34 cellular contexts compared by ENCODE assay signal in genomic region chr12:99686142-99686541, GRCh38. TPM values are rescaled to one million over a fixed set of nuclear protein-coding genes. Genes with fewer than 3 reads are reported as not detected.
"Had no signal": no experiment of that assay in that cellular context is flagged by ENCODE, and none has a peak within 500 bp of the region (broad histone marks: within the 10 kb centered on the region; RNA-seq: fewer than 3 reads in every experiment).

No MANE protein-coding gene starts in this region.

- H3K4me3 Mint-ChIP-seq: activated CD4-positive, alpha-beta T cell treated with anti-CD3 and anti-CD28 coated beads, Interleukin-2, amount 10 ng/mL, durations not matched to agents 24 days and 14 days; activated CD8-positive, alpha-beta T cell treated with anti-CD3 and anti-CD28 coated beads for 36 hours; activated naive CD4-positive, alpha-beta T cell treated with anti-CD3 and anti-CD28 coated beads for 36 hours; activated T-cell treated with anti-CD3 and anti-CD28 coated beads, Interleukin-2, amount 50 U/mL, for 24 hours; T-helper 1 cell treated with Interleukin-12 subunit alpha and Interleukin-12 subunit beta and Interleukin-4 antibody, amounts not matched to agents 30 μg/mL and 1 μg/mL, for 36 hours; T-helper 2 cell treated with Interferon-gamma antibody and Interleukin-4, amounts not matched to agents 5 μg/mL and 100 μg/mL, for 36 hours had no signal

- H3K4me1 ChIP-seq: adrenal gland, body of pancreas, breast epithelium, Peyer's patch, SJSA1 had no signal

- H3K27ac Mint-ChIP-seq: activated CD4-positive, alpha-beta T cell treated with anti-CD3 and anti-CD28 coated beads, Interleukin-2, amount 10 ng/mL, durations not matched to agents 24 days and 14 days; activated CD8-positive, alpha-beta T cell treated with anti-CD3 and anti-CD28 coated beads for 36 hours; activated naive CD4-positive, alpha-beta T cell treated with anti-CD3 and anti-CD28 coated beads for 36 hours; activated naive CD4-positive, alpha-beta T cell treated with anti-CD3 and anti-CD28 coated beads, Interleukin-2, amount 50 U/mL, for 72 hours; activated T-cell treated with anti-CD3 and anti-CD28 coated beads, Interleukin-2, amount 50 U/mL, for 24 hours; activated T-helper 2 cell treated with anti-CD3 and anti-CD28 coated beads, Interferon-gamma antibody, Interleukin-2, Interleukin-4, amounts not matched to agents 10 μg/mL and 5 μg/mL and 100 μg/mL, durations not matched to agents 14 hours and 24 hours and 36 hours; T-helper 1 cell treated with Interleukin-12 subunit alpha and Interleukin-12 subunit beta and Interleukin-4 antibody, amounts not matched to agents 30 μg/mL and 1 μg/mL, for 36 hours; T-helper 2 cell treated with Interferon-gamma antibody and Interleukin-4, amounts not matched to agents 5 μg/mL and 100 μg/mL, for 36 hours had no signal

- H3K27me3 Mint-ChIP-seq: activated CD4-positive, alpha-beta T cell treated with anti-CD3 and anti-CD28 coated beads, Interleukin-2, amount 10 ng/mL, durations not matched to agents 24 days and 14 days; activated CD8-positive, alpha-beta T cell treated with anti-CD3 and anti-CD28 coated beads for 36 hours; activated T-cell treated with anti-CD3 and anti-CD28 coated beads, Interleukin-2, amount 50 U/mL, for 24 hours had no signal

- H3K9me3 Mint-ChIP-seq: activated CD4-positive, alpha-beta T cell treated with anti-CD3 and anti-CD28 coated beads, Interleukin-2, amount 10 ng/mL, durations not matched to agents 24 days and 14 days; T-helper 1 cell treated with Interleukin-12 subunit alpha and Interleukin-12 subunit beta and Interleukin-4 antibody, amounts not matched to agents 30 μg/mL and 1 μg/mL, for 36 hours had no signal

- FAIRE-seq: astrocyte, TTC549 had no signal

- DNase-seq: activated CD4-positive, alpha-beta T cell treated with anti-CD3 and anti-CD28 coated beads, Interleukin-2, amount 10 ng/mL, durations not matched to agents 24 days and 14 days; activated CD4-positive, alpha-beta T cell treated with anti-CD3 and anti-CD28 coated beads, Interleukin-2, amount 50 U/mL, for 4 hours; activated CD8-positive, alpha-beta T cell treated with anti-CD3 and anti-CD28 coated beads for 36 hours; activated gamma-delta T cell; activated naive CD4-positive, alpha-beta T cell treated with anti-CD3 and anti-CD28 coated beads for 36 hours; activated T-cell treated with anti-CD3 and anti-CD28 coated beads, Interleukin-2, amount 50 U/mL, for 24 hours; adrenal gland; body of pancreas; Kasumi-1; MM.1S; MV-4-11; NCI-H1092 treated with DMSO at 0.1 percent for 48 hours; NCI-H1417; NCI-H2029; NCI-H345; NCI-H524 treated with DMSO at 0.1 percent for 48 hours; NCI-H748 treated with DMSO at 0.1 percent for 48 hours; NK-92 treated with Interleukin-12 subunit alpha and Interleukin-12 subunit beta, amount 100 ng/mL, for 24 hours; PC-3; Peyer's patch; RPMI8226; SHP77 treated with DMSO at 0.1 percent for 48 hours; SK-N-SH had no signal

- H3K27me3 ChIP-seq: adrenal gland, body of pancreas, breast epithelium, Peyer's patch, SJSA1 had no signal

- H3K4me2 ChIP-seq: SK-N-SH had no signal

- H3K9ac ChIP-seq: SK-N-SH had no signal

- H3K4me1 Mint-ChIP-seq: activated CD4-positive, alpha-beta T cell treated with anti-CD3 and anti-CD28 coated beads, Interleukin-2, amount 10 ng/mL, durations not matched to agents 24 days and 14 days had no signal

- H3K36me3 Mint-ChIP-seq: activated naive CD4-positive, alpha-beta T cell treated with anti-CD3 and anti-CD28 coated beads, Interleukin-2, amount 50 U/mL, for 72 hours had no signal

- ATAC-seq: activated CD8-positive, alpha-beta T cell treated with anti-CD3 and anti-CD28 coated beads for 36 hours; activated naive CD4-positive, alpha-beta T cell treated with anti-CD3 and anti-CD28 coated beads, Interleukin-2, amount 50 U/mL, for 72 hours; body of pancreas; PC-3 had no signal

- H3K4me3 ChIP-seq: adrenal gland, body of pancreas, breast epithelium, Peyer's patch, SJSA1 had no signal

- H3K27ac ChIP-seq: adrenal gland, body of pancreas, breast epithelium, Peyer's patch, SJSA1 had no signal

- H3K9me3 ChIP-seq: adrenal gland, body of pancreas, Peyer's patch, SJSA1, SK-N-SH had no signal

- H3K36me3 ChIP-seq: adrenal gland, breast epithelium, Peyer's patch, SJSA1 had no signal

RNA-seq across cellular contexts. Expression of gene GARIN6, which starts 38.6 kb away (rescaled TPM):
- total RNA-seq: activated CD4-positive, alpha-beta T cell treated with anti-CD3 and anti-CD28 coated beads, Interleukin-2, amount 10 ng/mL, durations not matched to agents 24 days and 14 days; activated CD8-positive, alpha-beta memory T cell treated with anti-CD3 and anti-CD28 coated beads for 36 hours; activated CD8-positive, alpha-beta T cell treated with anti-CD3 and anti-CD28 coated beads for 36 hours; activated naive CD4-positive, alpha-beta T cell treated with anti-CD3 and anti-CD28 coated beads for 36 hours; activated naive CD4-positive, alpha-beta T cell treated with anti-CD3 and anti-CD28 coated beads, Interleukin-2, amount 50 U/mL, for 72 hours; activated T-helper 2 cell treated with anti-CD3 and anti-CD28 coated beads, Interferon-gamma antibody, Interleukin-2, Interleukin-4, amounts not matched to agents 10 μg/mL and 5 μg/mL and 100 μg/mL, durations not matched to agents 14 hours and 24 hours and 36 hours; adrenal gland; astrocyte; body of pancreas; breast epithelium; cardiac septum; NCI-H460; PC-3; Peyer's patch; SJSA1 had no signal
- polyA plus RNA-seq: adrenal gland, SK-N-SH had no signal
